In genomic region chr1:15684468-15685283, GRCh38 we compare ENCODE assay signal across 8 cellular contexts. TPM values are rescaled to one million over a fixed set of nuclear protein-coding genes. Genes with fewer than 3 reads are reported as not detected.
A peak's percentile ranks its signal among the peaks of the same experiment; 100 is the strongest.
DNase-seq lines count a peak whose midpoint lies in the region; ATAC-seq and TF ChIP-seq lines count a peak whose summit lies in the region.

No MANE protein-coding gene starts in this region.

- H3K4me3 Mint-ChIP-seq in activated naive CD8-positive, alpha-beta T cell, result peak overlapping the region; percentile 94

- no peak for TF ChIP-seq CTCF in OCI-LY7 (conservative IDR thresholded peaks at IDR 0.05; ENCODE audit: low read length)
- TF ChIP-seq CTCF in heart right ventricle (IDR thresholded peaks at IDR 0.05), result peak in 3 of 9 donors; percentile 7 to 15 (median 14)
- TF ChIP-seq CTCF in psoas muscle (IDR thresholded peaks at IDR 0.05), result no peak

- H3K9me3 ChIP-seq in OCI-LY7 (ENCODE audit: low read length) (no peaks in the 10 kb centered on the region), heart right ventricle (no peaks in the 10 kb centered on the region), psoas muscle (no peaks in the 10 kb centered on the region)

- no peaks in the 10 kb centered on the region for H4K20me1 ChIP-seq in OCI-LY7 (ENCODE audit: insufficient read depth, low read length)

- WGBS in heart right ventricle, 2 donors, result 1% methylated on average over 50 to 66 of the region's 72 CpGs
- 1 to 3% (median 1%) methylated on average over 16 to 69 of the region's 72 CpGs for WGBS in psoas muscle, 3 donors

- peak overlapping the region; percentile 89 for H3K4me2 ChIP-seq in OCI-LY7 (ENCODE audit: low read length)

- peak overlapping the region; percentile 40; the same call in 1 of the 2 replicates for H2AFZ ChIP-seq in OCI-LY7 (ENCODE audit: low read length)

- peaks cover 32% of the 10 kb centered on the region for H3K4me1 Mint-ChIP-seq in activated naive CD8-positive, alpha-beta T cell (ENCODE audit: low read depth)

- H3K36me3 ChIP-seq in OCI-LY7 (ENCODE audit: insufficient read depth, low read length) (peaks cover 5% of the 10 kb centered on the region), heart right ventricle (peaks cover 0 to 12% (median 0%) of the 10 kb centered on the region in 9 donors), psoas muscle (ENCODE audit: insufficient read depth in 1 of 2, low read depth in 1 of 2) (peaks cover 2 to 4% of the 10 kb centered on the region in 2 donors)

- H3K27me3 ChIP-seq in heart right ventricle (no peaks in the 10 kb centered on the region), psoas muscle (ENCODE audit: insufficient read depth in 3 of 3, low read length in 2 of 3) (no peaks in the 10 kb centered on the region)

- no TSS peak for BruUV-seq in OCI-LY7 (replicated peaks; lab: Mats Ljungman, UMichigan)

- peak overlapping the region; percentile 92 for H3K27ac Mint-ChIP-seq in activated naive CD8-positive, alpha-beta T cell

- no peaks in the 10 kb centered on the region for H3K27me3 Mint-ChIP-seq in activated naive CD8-positive, alpha-beta T cell

- H3K79me2 ChIP-seq in OCI-LY7 (ENCODE audit: insufficient read depth, low read depth, low read length), result peaks cover 38% of the 10 kb centered on the region; the same call in 1 of the 2 replicates

- ATAC-seq in GM21390 (IDR thresholded peaks at IDR 0.05; ENCODE audit: unreplicated experiment) (peak; percentile 37), heart right ventricle (peak; percentile 19 to 57 (median 38)), psoas muscle (peak; percentile 15 to 47 (median 22)), GM19023 (IDR thresholded peaks at IDR 0.05; ENCODE audit: unreplicated experiment) (no peak)

- intact Hi-C loops in OCI-LY7 (cut with micrococcal nuclease; ENCODE audit: unreplicated experiment), result no loop called here
- intact Hi-C loops in heart right ventricle (cut with DNase I), result loop anchor here in 1 of 10 donors (10.0 kb wide), 1 partner anchor 50 kb away; the partner anchor contains the start of gene SLC25A34
- intact Hi-C loops in psoas muscle (cut with DNase I), result no loop called here

- H3K4me1 ChIP-seq in OCI-LY7 (ENCODE audit: insufficient read depth, low read length, poor library complexity, severe bottlenecking) (peaks cover 13% of the 10 kb centered on the region), heart right ventricle (peaks cover 3 to 69% (median 35%) of the 10 kb centered on the region in 9 donors), psoas muscle (peaks cover 37% of the 10 kb centered on the region)

- H3K27ac ChIP-seq in OCI-LY7 (ENCODE audit: low read depth, low read length, poor library complexity, severe bottlenecking) (peak overlapping the region; percentile 20), heart right ventricle (peak overlapping the region; percentile 77 to 99 (median 94)), psoas muscle (peak overlapping the region; percentile 96)

- peak overlapping the region; percentile 83 for H3K4me3 ChIP-seq in OCI-LY7 (ENCODE audit: low read depth, low read length, poor library complexity, severe bottlenecking)
- peak overlapping the region; percentile 61 to 98 (median 94) for H3K4me3 ChIP-seq in heart right ventricle
- peak overlapping the region; percentile 97 for H3K4me3 ChIP-seq in psoas muscle

- no peaks in the 10 kb centered on the region for H3K9me2 ChIP-seq in OCI-LY7 (ENCODE audit: insufficient read depth, low read length)

- POLR2A ChIA-PET in OCI-LY7 (lab: Charles Lee), result interaction anchor here (0.8 to 2.7 kb wide), 3 partner anchors 12 to 68 kb away, joined by 3 to 13 read pairs (median 3); no protein-coding TSS in a partner anchor

- H3K9me3 Mint-ChIP-seq in activated naive CD8-positive, alpha-beta T cell (ENCODE audit: low read depth), result no peaks in the 10 kb centered on the region

- peaks cover 2% of the 10 kb centered on the region for H3K36me3 Mint-ChIP-seq in activated naive CD8-positive, alpha-beta T cell

- DNase-seq in CD1c-positive myeloid dendritic cell (ENCODE audit: extremely low spot score) (peak; percentile 81), OCI-LY7 (ENCODE audit: low spot score) (peak; percentile 43), heart right ventricle (peak; percentile 43 to 47), psoas muscle (peak; percentile 59 to 78), NCI-H1436 (lab: John Stamatoyannopoulos, UW) (no peak)

- CTCF ChIA-PET in OCI-LY7 (lab: Charles Lee; ENCODE audit: unreplicated experiment), result no interaction called here

RNA-seq across cellular contexts. Expression of gene PLEKHM2, which starts 0.6 kb away (rescaled TPM):
- total RNA-seq in OCI-LY7 (2014; rRNA removed; shearing (Covaris generic)), result 18.8 and 27.5 TPM in 2 replicates
- total RNA-seq in OCI-LY7 (2022), result 38.5 and 45.7 TPM in 2 replicates
- 100 to 1,000 TPM in 1 of 10 donors, 10 to 100 TPM in 9; 69.0 to 106 (median 81.0) TPM for total RNA-seq in heart right ventricle
- 10 to 100 TPM; 63.7 to 72.9 TPM for polyA plus RNA-seq in heart right ventricle
- total RNA-seq in psoas muscle, result 100 to 1,000 TPM; 137 to 177 (median 156) TPM
- polyA plus RNA-seq in psoas muscle, result 100 to 1,000 TPM in 1 of 3 donors, 10 to 100 TPM in 2; 78.1 to 167 (median 86.8) TPM

RNA-seq across cellular contexts. Expression of gene SLC25A34, which starts 51.4 kb away (rescaled TPM):
- total RNA-seq in OCI-LY7 (2014; rRNA removed; shearing (Covaris generic)), result 1.2 and 1.4 TPM in 2 replicates
- total RNA-seq in OCI-LY7 (2022), result 2.2 TPM in 2 replicates
- 10 to 100 TPM in 6 of 10 donors, 1 to 10 TPM in 4; 6.0 to 44.9 (median 13.6) TPM for total RNA-seq in heart right ventricle
- polyA plus RNA-seq in heart right ventricle, result 10 to 100 TPM in 1 of 2 donors, 1 to 10 TPM in 1; 1.1 to 36.1 TPM
- 10 to 100 TPM in 3 of 4 donors, 1 to 10 TPM in 1; 6.1 to 48.2 (median 37.2) TPM for total RNA-seq in psoas muscle
- 10 to 100 TPM in 1 of 3 donors, 1 to 10 TPM in 2; 1.3 to 10.1 (median 7.5) TPM for polyA plus RNA-seq in psoas muscle

RNA-seq across cellular contexts. Expression of gene TMEM82, which starts 57.6 kb away (rescaled TPM):
- total RNA-seq in OCI-LY7 (2014; rRNA removed; shearing (Covaris generic)), result not detected in 2 replicates
- not detected in 2 replicates for total RNA-seq in OCI-LY7 (2022)
- total RNA-seq in heart right ventricle, result not detected
- polyA plus RNA-seq in heart right ventricle, result not detected
- total RNA-seq in psoas muscle, result not detected
- polyA plus RNA-seq in psoas muscle, result not detected

Comparison
In these comparisons a context has a peak if more than half of its experiments do, and no peak if none do; other contexts are left out.
1. H3K27ac ChIP-seq: peak in every context shown above with its lines; median percentile 96 in psoas muscle; 94 in heart right ventricle; 20 in OCI-LY7.